22 cellular contexts compared by ENCODE assay signal in genomic region chr6:42078391-42078790, GRCh38. TPM values are rescaled to one million over a fixed set of nuclear protein-coding genes. Genes with fewer than 3 reads are reported as not detected.
DNase-seq lines count a peak whose midpoint lies in the region; ATAC-seq and TF ChIP-seq lines count a peak whose summit lies in the region.
"Had no signal": no experiment of that assay in that cellular context is flagged by ENCODE, and none has a peak within 500 bp of the region (broad histone marks: within the 10 kb centered on the region; RNA-seq: fewer than 3 reads in every experiment).

No MANE protein-coding gene starts in this region.

- H3K9ac ChIP-seq in HCT116 (ENCODE audit: low read length), result no peak overlapping the region
- H3K9ac ChIP-seq: SK-N-SH had no signal

- H3K36me3 Mint-ChIP-seq in chondrocyte (ENCODE audit: low read depth) (peaks cover 12% of the 10 kb centered on the region), T-cell (peaks cover 44% of the 10 kb centered on the region)

- TSS peak; percentile 20 for BruUV-seq in HCT116 (replicated peaks; lab: Mats Ljungman, UMichigan)

- H3K4me1 Mint-ChIP-seq in chondrocyte (ENCODE audit: low read depth) (peaks cover 3% of the 10 kb centered on the region), T-cell (peaks cover 4 to 8% (median 6%) of the 10 kb centered on the region in 3 donors)

- no peak for TF ChIP-seq RAD21 in HCT116 (IDR thresholded peaks at IDR 0.05; ENCODE audit: low read depth)

- DNase-seq in Ammon's horn (ENCODE audit: low spot score) (peak; percentile 18), HCT116 (ENCODE audit: low read depth, low spot score) (no peak), chondrocyte (ENCODE audit: low spot score) (peak; percentile 32), pons (ENCODE audit: low spot score) (peak; percentile 38), sigmoid colon (no peak), T-cell (no peak)
- DNase-seq: CD4-positive, CD25-positive, alpha-beta regulatory T cell; COR-L47; DMS 273 treated with DMSO at 0.1 percent for 48 hours; DMS79 treated with DMSO at 0.1 percent for 48 hours; H7; HFFc6; KG1; NCI-H1105; NCI-H2081; NCI-H2171 treated with DMSO at 0.1 percent for 48 hours; NCI-H446; NCI-H526 treated with DMSO at 0.1 percent for 48 hours; SIG-M5; SK-N-SH had no signal

- intact Hi-C loops in HCT116 (cut with micrococcal nuclease), result loop anchor here (10.0 kb wide), 1 partner anchor 646 kb away; the partner anchor contains the start of gene PRPH2
- intact Hi-C loops in sigmoid colon (cut with DNase I), result loop anchor here (5.0 kb wide), 1 partner anchor 139 kb away; the partner anchor contains the start of gene MRPS10

- H3K4me3 Mint-ChIP-seq in chondrocyte (ENCODE audit: unreplicated experiment) (no peak overlapping the region), T-cell (no peak overlapping the region)
- H3K4me3 Mint-ChIP-seq: CD4-positive, CD25-positive, alpha-beta regulatory T cell; HFFc6 had no signal

- no peaks in the 10 kb centered on the region for H4K20me1 ChIP-seq in HCT116 (ENCODE audit: insufficient read depth)

- H3K9me3 Mint-ChIP-seq in chondrocyte (ENCODE audit: low read depth), result no peaks in the 10 kb centered on the region
- no peaks in the 10 kb centered on the region for H3K9me3 Mint-ChIP-seq in T-cell
- H3K9me3 Mint-ChIP-seq: CD4-positive, CD25-positive, alpha-beta regulatory T cell; HFFc6 had no signal

- H3K4me3 ChIP-seq in HCT116 (replicated peaks in 1 of 2; ENCODE audit: low read depth in 1 of 2, low read length in 2 of 2) (no peak overlapping the region), sigmoid colon (no peak overlapping the region)

- H3K36me3 ChIP-seq in HCT116 (ENCODE audit: control insufficient read depth in 1 of 2, insufficient read depth in 2 of 2, low read length in 2 of 2) (peaks cover 0 to 9% of the 10 kb centered on the region in 2 experiments; a peak in 2 of 4 replicates), sigmoid colon (peaks cover 15 to 85% (median 29%) of the 10 kb centered on the region in 4 donors)

- H3K9me3 ChIP-seq in HCT116 (ENCODE audit: control insufficient read depth in 1 of 2, insufficient read depth in 1 of 2, low read depth in 1 of 2, low read length in 2 of 2), result no peaks in the 10 kb centered on the region
- H3K9me3 ChIP-seq in sigmoid colon, result no peaks in the 10 kb centered on the region
- H3K9me3 ChIP-seq: SK-N-SH had no signal

- RAD21 ChIA-PET in HCT116 (lab: Charles Lee; ENCODE audit: low non-redundant PET in 1 of 2, low total read pairs in 2 of 2, uncharacterized antibody in 2 of 2, unreplicated experiment in 2 of 2), result no interaction called here

- CTCF ChIA-PET in HCT116 (lab: Charles Lee) (no interaction called here), T-cell (lab: Charles Lee) (no interaction called here)

- no peak for TF ChIP-seq POLR2A in HCT116 (IDR thresholded peaks at IDR 0.05; ENCODE audit: borderline replicate concordance, extremely low read depth, insufficient read depth, insufficient read length)
- TF ChIP-seq POLR2A in sigmoid colon (IDR thresholded peaks at IDR 0.05), result no peak

- no peak overlapping the region for H3K4me2 ChIP-seq in HCT116 (ENCODE audit: low read length)
- H3K4me2 ChIP-seq: SK-N-SH had no signal

- TF ChIP-seq EP300 in sigmoid colon (IDR thresholded peaks at IDR 0.05), result no peak

- no peaks in the 10 kb centered on the region for H3K9me2 ChIP-seq in HCT116 (ENCODE audit: insufficient read depth)
- H3K9me2 ChIP-seq: SK-N-SH had no signal

- no peak for ATAC-seq in HCT116
- no peak for ATAC-seq in HG03095 (IDR thresholded peaks at IDR 0.05; ENCODE audit: unreplicated experiment)
- ATAC-seq in T-cell (replicated peaks in 1 of 4), result no peak

- H3K79me2 ChIP-seq in HCT116 (ENCODE audit: insufficient read depth, low read length), result no peaks in the 10 kb centered on the region

- no peak overlapping the region for H2AFZ ChIP-seq in HCT116 (ENCODE audit: low read depth, low read length, poor library complexity, severe bottlenecking)

- H3K27ac ChIP-seq in HCT116 (ENCODE audit: low read depth, low read length) (no peak overlapping the region), sigmoid colon (no peak overlapping the region)
- H3K27ac ChIP-seq: HL-60 had no signal

- POLR2A ChIA-PET in HCT116 (lab: Charles Lee) (no interaction called here), T-cell (lab: Charles Lee) (no interaction called here)

- H3K27ac Mint-ChIP-seq in chondrocyte (ENCODE audit: unreplicated experiment), result no peak overlapping the region
- H3K27ac Mint-ChIP-seq in T-cell, result no peak overlapping the region
- H3K27ac Mint-ChIP-seq: HFFc6 had no signal

- TF ChIP-seq CTCF in HCT116 (IDR thresholded peaks at IDR 0.05 in 2 of 3, conservative IDR thresholded peaks at IDR 0.05 in 1 of 3; ENCODE audit: borderline replicate concordance in 1 of 3, insufficient read depth in 1 of 3, low read depth in 2 of 3, low read length in 2 of 3) (no peak), chondrocyte (IDR thresholded peaks at IDR 0.05) (no peak), sigmoid colon (IDR thresholded peaks at IDR 0.05) (no peak)

- no peaks in the 10 kb centered on the region for H3K27me3 Mint-ChIP-seq in chondrocyte (ENCODE audit: low read depth)
- H3K27me3 Mint-ChIP-seq in T-cell, result no peaks in the 10 kb centered on the region
- H3K27me3 Mint-ChIP-seq: CD4-positive, CD25-positive, alpha-beta regulatory T cell had no signal

- WGBS in sigmoid colon, 2 donors, result 90 to 93% methylated on average over 11 of the region's 11 CpGs

- H3K4me1 ChIP-seq in HCT116 (ENCODE audit: control insufficient read depth in 1 of 2, insufficient read depth in 2 of 2, low read length in 2 of 2) (no peaks in the 10 kb centered on the region), sigmoid colon (no peaks in the 10 kb centered on the region)

- H3K27me3 ChIP-seq in HCT116 (ENCODE audit: insufficient read depth, low read length) (no peaks in the 10 kb centered on the region), sigmoid colon (no peaks in the 10 kb centered on the region)

TF ChIP-seq in HCT116, 20 proteins besides CTCF, POLR2A, EP300 and RAD21:
- TF ChIP-seq CBX3 (IDR thresholded peaks at IDR 0.05; ENCODE audit: low read depth), result no peak
TF ChIP-seq in HCT116: peak in this region for 0.

RNA-seq across cellular contexts. Expression of gene TAF8, which starts 28.1 kb away (rescaled TPM):
- 29.5 TPM for total RNA-seq in HCT116 (2021; ENCODE audit: unreplicated experiment)
- polyA plus RNA-seq in HCT116 (2012), result 15.0 and 15.7 TPM in 2 replicates
- total RNA-seq in chondrocyte, result 17.0 to 20.4 TPM (median 17.2 TPM) in 3 replicates
- 10 to 100 TPM; 20.3 to 30.7 (median 28.4) TPM for total RNA-seq in sigmoid colon
- polyA plus RNA-seq in sigmoid colon, result 10 to 100 TPM in 2 of 3 donors, 1 to 10 TPM in 1; 4.9 to 14.7 (median 12.6) TPM
- 10 to 100 TPM; 46.0 to 55.5 (median 47.6) TPM for total RNA-seq in T-cell

Comparison
In these comparisons a context has a peak if more than half of its experiments do, and no peak if none do; other contexts are left out.
1. DNase-seq: peak in Ammon's horn (single experiment), chondrocyte (single experiment) and pons (single experiment); none in HCT116 (single experiment), sigmoid colon (single experiment) and T-cell (0 of 34).